ENCODE assay signal across 1 cellular context in genomic region chr13:93227906-93228801, GRCh38.
A peak's percentile ranks its signal among the peaks of the same experiment; 100 is the strongest.
TF ChIP-seq lines count a peak whose summit lies in the region.

No MANE protein-coding gene starts in this region.

TF ChIP-seq in GM23338, 12 proteins besides CTCF, POLR2A, EP300 and RAD21:
- TF ChIP-seq ZNF462 (CRISPR knock-in tag; IDR thresholded peaks at IDR 0.05): no peak
- 0 out of 2 replicates have a peak, but pooled peaks have one; percentile 21 for TF ChIP-seq CREB1 (CRISPR knock-in tag; IDR thresholded peaks at IDR 0.05; ENCODE audit: low read depth)
- TF ChIP-seq ZNF331 (CRISPR knock-in tag; IDR thresholded peaks at IDR 0.05; ENCODE audit: low read depth): no peak
- TF ChIP-seq POLR2AphosphoS5 (IDR thresholded peaks at IDR 0.05; ENCODE audit: low read depth): peak; percentile 53
- TF ChIP-seq EZH2 (IDR thresholded peaks at IDR 0.05; ENCODE audit: low read depth, unreplicated experiment): no peak
- TF ChIP-seq NANOG (IDR thresholded peaks at IDR 0.05; ENCODE audit: borderline replicate concordance): no peak
